Comparison of ENCODE assay signal across 8 cellular contexts in the genomic region with DNA sequence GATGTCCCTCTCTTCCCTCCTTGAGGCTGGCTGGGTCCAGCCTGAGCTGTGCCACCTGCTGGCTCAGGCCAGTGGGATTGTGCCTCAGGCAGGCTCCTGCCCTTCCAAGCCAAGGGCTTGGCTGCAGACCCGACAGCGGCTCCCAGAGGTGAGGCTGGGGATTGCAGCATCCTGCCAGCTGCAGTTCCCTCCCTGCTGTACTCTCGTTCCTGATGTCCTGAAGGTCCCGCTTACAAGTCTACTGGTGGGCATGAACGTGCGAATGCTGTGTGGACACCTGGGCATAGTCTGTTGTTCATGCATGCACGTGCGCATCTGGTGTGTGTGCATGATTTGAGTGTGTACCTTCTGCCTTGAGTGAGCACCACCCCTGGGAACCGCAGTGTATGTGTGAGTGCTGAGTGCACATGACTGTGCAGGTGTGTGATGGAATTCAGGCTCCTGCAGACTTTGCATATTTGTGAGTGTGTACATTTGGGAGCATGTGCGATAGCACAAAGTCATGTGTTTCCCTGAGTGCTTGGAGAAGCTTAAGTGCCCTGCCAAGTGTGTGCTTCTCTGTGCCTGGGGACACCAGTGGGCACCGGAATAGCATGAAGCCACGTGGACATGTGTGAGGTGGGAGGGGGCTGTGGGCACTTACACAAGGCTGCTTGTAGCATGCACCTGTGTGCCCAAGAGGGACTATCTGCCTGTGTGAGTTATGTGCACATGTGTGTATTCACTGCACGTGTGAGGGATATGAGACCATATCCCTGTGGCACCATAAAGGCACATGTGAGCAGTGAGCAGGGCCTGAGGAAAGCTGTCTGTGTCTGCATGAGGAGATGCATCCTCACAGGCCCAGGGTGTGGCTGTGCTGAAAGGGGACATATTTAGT. TPM values are rescaled to one million over a fixed set of nuclear protein-coding genes. Genes with fewer than 3 reads are reported as not detected.
DNase-seq lines count a peak whose midpoint lies in the region; ATAC-seq and TF ChIP-seq lines count a peak whose summit lies in the region.

No MANE protein-coding gene starts in this region.

- H3K9ac ChIP-seq in liver (ENCODE audit: low read depth in 1 of 2, low read length in 2 of 2) = no peak overlapping the region

- no peaks in the 10 kb centered on the region for H3K36me3 ChIP-seq in liver (ENCODE audit: control insufficient read depth in 4 of 4, insufficient read depth in 3 of 4, low read depth in 1 of 4, low read length in 3 of 4)

- TF ChIP-seq CTCF in AG09309 (IDR thresholded peaks at IDR 0.05; ENCODE audit: control insufficient read depth, insufficient read depth, low read depth, low read length, missing control alignments) = peak; percentile 100
- peak; percentile 81 for TF ChIP-seq CTCF in WTC11 (IDR thresholded peaks at IDR 0.05)
- TF ChIP-seq CTCF in coronary artery (IDR thresholded peaks at IDR 0.05) = peak; percentile 92
- peak; percentile 93 for TF ChIP-seq CTCF in liver (IDR thresholded peaks at IDR 0.05; ENCODE audit: low read depth, low read length, missing input control)

- 32% methylated on average over 13 of the region's 13 CpGs for WGBS in liver

- peak; percentile 91 to 95 for TF ChIP-seq RAD21 in liver (IDR thresholded peaks at IDR 0.05)

- H3K27ac ChIP-seq in coronary artery (no peak overlapping the region), liver (ENCODE audit: low read depth in 1 of 2, low read length in 2 of 2) (no peak overlapping the region)

- no peak overlapping the region for H3K4me3 ChIP-seq in AG09309 (ENCODE audit: control insufficient read depth, low read depth, low read length)
- H3K4me3 ChIP-seq in coronary artery = no peak overlapping the region
- H3K4me3 ChIP-seq in liver (ENCODE audit: low read depth in 1 of 3, low read length in 3 of 3) = no peak overlapping the region

- no peaks in the 10 kb centered on the region for H3K9me3 Mint-ChIP-seq in WTC11

- no peak overlapping the region for H3K4me3 Mint-ChIP-seq in WTC11

- H3K27me3 Mint-ChIP-seq in WTC11 (ENCODE audit: low read depth) = no peaks in the 10 kb centered on the region

- H3K9me3 ChIP-seq in liver (ENCODE audit: control insufficient read depth in 4 of 4, low read length in 3 of 4) = no peaks in the 10 kb centered on the region

- peaks cover 0 to 2% (median 0%) of the 10 kb centered on the region in 4 donors for H3K4me1 ChIP-seq in liver (ENCODE audit: control insufficient read depth in 4 of 4, insufficient read depth in 4 of 4, low read length in 3 of 4)

- H3K27ac Mint-ChIP-seq in WTC11 = no peak overlapping the region

- no peaks in the 10 kb centered on the region for H3K36me3 Mint-ChIP-seq in WTC11

- peaks cover 12% of the 10 kb centered on the region for H3K4me1 Mint-ChIP-seq in WTC11

- no peak for DNase-seq in AG09309 (ENCODE audit: low read depth)
- peak; percentile 38 for DNase-seq in NCI-H2029 treated with DMSO at 0.1 percent for 48 hours (lab: John Stamatoyannopoulos, UW)
- DNase-seq in WTC11 (ENCODE audit: low spot score) = peak; percentile 96
- no peak for DNase-seq in coronary artery (ENCODE audit: low spot score)
- DNase-seq in stimulated activated CD4-positive, alpha-beta T cell treated with anti-CD3 and anti-CD28 coated beads, TNF-alpha, amount 100 ng/mL, for 48 hours (ENCODE audit: low read depth in 3 of 3) = peak; percentile 29 to 53 (median 36)
- DNase-seq in NCI-H1048 (lab: John Stamatoyannopoulos, UW) = no peak

- peaks cover 0 to 4% (median 0%) of the 10 kb centered on the region in 4 donors for H3K27me3 ChIP-seq in liver (ENCODE audit: control insufficient read depth in 4 of 4, insufficient read depth in 4 of 4, low read length in 3 of 4)

- ATAC-seq in GM18498 (IDR thresholded peaks at IDR 0.05; ENCODE audit: unreplicated experiment) (peak; percentile 52), WTC11 (peak; percentile 86)

- POLR2A ChIA-PET in WTC11 (lab: Charles Lee) = no interaction called here

- CTCF ChIA-PET in WTC11 (lab: Charles Lee) = interaction anchor here (0.6 to 7.8 kb wide), 46 partner anchors 8 to 666 kb away, joined by 3 to 60 read pairs (median 5); partner anchors contain the start of genes KRT77 and KRT80

TF ChIP-seq in WTC11, 78 proteins besides CTCF, POLR2A, EP300 and RAD21:
- TF ChIP-seq MAX (CRISPR knock-in tag; IDR thresholded peaks at IDR 0.05) (peak; percentile 49; the same call in 1 of the 2 replicates), ZNF416 (CRISPR knock-in tag; IDR thresholded peaks at IDR 0.05) (no peak), TEAD1 (CRISPR knock-in tag; IDR thresholded peaks at IDR 0.05) (peak; percentile 42; the same call in 1 of the 2 replicates)
TF ChIP-seq in WTC11: peak in this region for 2.

TF ChIP-seq in liver, 16 proteins besides CTCF, POLR2A, EP300 and RAD21:
- TF ChIP-seq TAF1 (conservative IDR thresholded peaks at IDR 0.05) (no peak), YY1 (IDR thresholded peaks at IDR 0.05) (no peak), FOXA2 (IDR thresholded peaks at IDR 0.05) (no peak)

RNA-seq across cellular contexts. Expression of gene KRT7, which starts 19.3 kb away (rescaled TPM):
- total RNA-seq in WTC11 (2021) (10.6 to 11.5 TPM (median 11.4 TPM) in 3 replicates), liver (1 to 10 TPM in 1 of 2 donors, under 1 TPM in 1; 0.37 to 8.0 TPM)
- polyA plus RNA-seq in liver = 1 to 10 TPM; 6.0 to 9.9 TPM

RNA-seq across cellular contexts. Expression of gene KRT80, which starts 22.0 kb away (rescaled TPM):
- 0.09 to 0.11 TPM (median 0.11 TPM) in 3 replicates for total RNA-seq in WTC11 (2021)
- under 1 TPM; 0.05 to 0.08 TPM for total RNA-seq in liver
- polyA plus RNA-seq in liver = under 1 TPM; 0.04 to 0.12 TPM

Comparison
In these comparisons a context has a peak if more than half of its experiments do, and no peak if none do; other contexts are left out.
1. DNase-seq: peak in NCI-H2029 treated with DMSO at 0.1 percent for 48 hours (single experiment), WTC11 (single experiment) and stimulated activated CD4-positive, alpha-beta T cell treated with anti-CD3 and anti-CD28 coated beads, TNF-alpha, amount 100 ng/mL, for 48 hours (3 of 3); none in AG09309 (single experiment), coronary artery (single experiment) and NCI-H1048 (single experiment).
2. Peak in every context shown above with its lines, with median percentiles within 50 percentile points of each other: CTCF ChIP-seq.